ENCODE assay signal across 20 cellular contexts in genomic region chr5:95626701-95627100, GRCh38. TPM values are rescaled to one million over a fixed set of nuclear protein-coding genes. Genes with fewer than 3 reads are reported as not detected.
"Had no signal": no experiment of that assay in that cellular context is flagged by ENCODE, and none has a peak within 500 bp of the region (broad histone marks: within the 10 kb centered on the region; RNA-seq: fewer than 3 reads in every experiment).

No MANE protein-coding gene starts in this region.

- DNase-seq: KBM-7, MV-4-11, NCI-H1048, NCI-H1105, NCI-H1417, NCI-H1436 treated with DMSO at 0.1 percent for 48 hours, NCI-H1694, NCI-H187 treated with DMSO at 0.1 percent for 48 hours, NCI-H2029 treated with DMSO at 0.1 percent for 48 hours, NCI-H2227 treated with DMSO at 0.1 percent for 48 hours, NCI-H524 treated with DMSO at 0.1 percent for 48 hours, NCI-H69, NCI-H774, RPMI8226, SHP77 treated with DMSO at 0.1 percent for 48 hours had no signal

- H3K4me3 ChIP-seq: SJSA1, SK-N-MC had no signal

- H3K36me3 ChIP-seq: SJSA1 had no signal

- H3K27me3 ChIP-seq: SJSA1 had no signal

- H3K9me3 ChIP-seq: SJSA1 had no signal

- H3K27ac ChIP-seq: HL-60, SJSA1, SK-N-MC had no signal

RNA-seq across cellular contexts. Expression of gene GPR150, which starts 6.8 kb away (rescaled TPM):
- total RNA-seq: MCF 10A, NCI-H460 had no signal

RNA-seq across cellular contexts. Expression of gene SPATA9, which starts 56.1 kb away (rescaled TPM):
- total RNA-seq: MCF 10A had no signal
